In the genomic region with DNA sequence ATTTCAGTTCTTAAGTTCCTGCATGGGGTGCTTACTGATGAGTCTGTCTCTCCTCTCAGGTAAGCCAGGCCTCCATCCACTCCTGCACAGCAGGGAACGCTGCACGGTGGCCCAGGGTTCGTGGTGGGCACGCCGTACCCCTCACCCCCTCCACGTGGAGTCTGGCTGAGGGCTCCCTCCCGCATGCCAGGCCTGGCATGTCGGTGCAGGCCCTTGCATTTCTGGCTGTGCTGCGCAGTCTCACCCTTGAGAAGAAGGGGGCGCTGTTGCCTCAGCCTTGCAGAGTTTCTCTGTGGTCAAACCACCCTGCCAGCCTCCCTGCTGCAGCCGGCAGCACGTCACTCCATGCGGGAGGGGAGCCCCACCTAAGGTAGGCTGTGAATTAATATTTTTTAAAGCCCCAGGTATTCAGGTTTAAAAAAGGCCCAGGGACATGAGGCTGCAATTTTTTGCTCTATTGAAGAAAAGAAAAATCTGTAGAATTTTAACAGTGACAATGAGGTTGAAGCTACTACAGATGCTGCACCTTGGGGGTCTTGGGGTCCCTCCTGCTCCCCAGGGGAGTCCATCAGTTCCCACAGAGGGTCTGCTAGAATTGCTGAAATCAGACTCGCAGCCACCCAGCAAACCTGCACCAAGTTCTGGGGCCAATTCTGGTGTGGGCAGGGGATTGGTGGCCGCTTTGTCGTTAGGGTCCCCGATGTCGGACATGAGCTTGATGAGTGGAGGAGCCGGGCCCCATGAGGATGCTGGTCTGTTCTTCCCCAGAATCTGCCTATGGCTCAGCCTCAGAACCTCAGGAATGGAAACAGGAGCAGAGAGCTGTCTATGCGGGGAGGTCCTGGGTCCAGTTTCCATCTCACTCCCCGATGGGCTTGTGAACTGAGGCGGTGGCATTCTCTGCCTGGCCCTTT, we compare ENCODE assay signal across 8 cellular contexts. TPM values are rescaled to one million over a fixed set of nuclear protein-coding genes. Genes with fewer than 3 reads are reported as not detected.
DNase-seq lines count a peak whose midpoint lies in the region; ATAC-seq and TF ChIP-seq lines count a peak whose summit lies in the region.

No MANE protein-coding gene starts in this region.

- no peaks in the 10 kb centered on the region for H3K36me3 Mint-ChIP-seq in CD4-positive, alpha-beta T cell (ENCODE audit: low read depth)

- H3K27me3 ChIP-seq in CD4-positive, alpha-beta T cell (ENCODE audit: control insufficient read depth, insufficient read depth, low read length) = no peaks in the 10 kb centered on the region

- H3K4me3 Mint-ChIP-seq in CD4-positive, alpha-beta T cell = no peak overlapping the region

- no peaks in the 10 kb centered on the region for H3K4me1 Mint-ChIP-seq in CD4-positive, alpha-beta T cell (ENCODE audit: low read depth)

- no peaks in the 10 kb centered on the region for H3K27me3 Mint-ChIP-seq in CD4-positive, alpha-beta T cell

- no peaks in the 10 kb centered on the region for H3K9me3 Mint-ChIP-seq in CD4-positive, alpha-beta T cell

- TF ChIP-seq CTCF in CD4-positive, alpha-beta T cell (IDR thresholded peaks at IDR 0.05) = peak; percentile 59

- peak; percentile 83 for ATAC-seq in CD4-positive, alpha-beta T cell (ENCODE audit: poor library complexity)
- peak; percentile 83 for ATAC-seq in GM19372 (IDR thresholded peaks at IDR 0.05; ENCODE audit: low read depth, unreplicated experiment)
- peak; percentile 89 for ATAC-seq in HG03442 (IDR thresholded peaks at IDR 0.05; ENCODE audit: unreplicated experiment)

- intact Hi-C loops in CD4-positive, alpha-beta T cell (cut with DNase I, micrococcal nuclease) = loop anchor here in 1 of 2 experiments (5.0 to 10.0 kb wide), 3 partner anchors 981 to 1089 kb away; a partner anchor contains a TSS

- CTCF ChIA-PET in CD4-positive, alpha-beta T cell (lab: Charles Lee) = interaction anchor here (0.6 to 1.8 kb wide), 2 partner anchors 20 to 389 kb away, joined by 3 to 4 read pairs; no protein-coding TSS in a partner anchor

- no peak overlapping the region for H3K27ac Mint-ChIP-seq in CD4-positive, alpha-beta T cell

- DNase-seq in CD4-positive, alpha-beta T cell = peak; percentile 41 to 64 (median 46)
- DNase-seq in NCI-H446 treated with DMSO at 0.1 percent for 48 hours (lab: John Stamatoyannopoulos, UW) = peak; percentile 57
- peak; percentile 61 for DNase-seq in activated CD4-positive, alpha-beta T cell treated with anti-CD3 and anti-CD28 coated beads, Interleukin-2, amount 50 U/mL, for 1 hour
- peak; percentile 87 for DNase-seq in ecto neural progenitor cell (ENCODE audit: low spot score)
- DNase-seq in medulla oblongata (ENCODE audit: extremely low spot score) = peak; percentile 85
- peak; percentile 41 for DNase-seq in stimulated activated CD8-positive, alpha-beta memory T cell treated with anti-CD3 and anti-CD28 coated beads, Interleukin-12 subunit alpha, Interleukin-12 subunit beta, amount 100 ng/mL, for 1 hour (ENCODE audit: low read depth)

- no peak overlapping the region for H3K27ac ChIP-seq in CD4-positive, alpha-beta T cell (ENCODE audit: low read depth, low read length)

- no peaks in the 10 kb centered on the region for H3K9me3 ChIP-seq in CD4-positive, alpha-beta T cell (ENCODE audit: control insufficient read depth, low read length)

- POLR2A ChIA-PET in CD4-positive, alpha-beta T cell (lab: Charles Lee) = interaction anchor here (0.6 kb wide), 1 partner anchor 391 kb away, joined by 3 read pairs; no protein-coding TSS in a partner anchor

RNA-seq across cellular contexts. Expression of a gene that starts 52.6 kb away (rescaled TPM):
- total RNA-seq in CD4-positive, alpha-beta T cell = 10 to 100 TPM; 49.2 to 51.9 TPM
